16 cellular contexts compared by ENCODE assay signal in genomic region chr12:46259071-46259470, GRCh38.
"Had no signal": no experiment of that assay in that cellular context is flagged by ENCODE, and none has a peak within 500 bp of the region (broad histone marks: within the 10 kb centered on the region; RNA-seq: fewer than 3 reads in every experiment).

No MANE protein-coding gene starts in this region.

- H3K9me3 ChIP-seq: lower lobe of right lung, thyroid gland had no signal

- DNase-seq: activated CD4-positive, alpha-beta T cell treated with anti-CD3 and anti-CD28 coated beads for 36 hours; activated CD4-positive, alpha-beta T cell treated with anti-CD3 and anti-CD28 coated beads, Interleukin-2, amount 50 U/mL, for 48 hours; activated gamma-delta T cell treated with Interleukin-2 at 50 U/mL for 16 hours; anterior cingulate cortex; cortex of kidney; lower lobe of right lung; retina; stimulated activated CD4-positive, alpha-beta T cell treated with anti-CD3 and anti-CD28 coated beads, Interleukin-2, amount 100 ng/mL, for 24 hours; stimulated activated naive CD4-positive, alpha-beta T cell treated with Interleukin-2 at 50 U/mL for 16 hours; SW 1271; thyroid gland had no signal

- H3K27me3 ChIP-seq: thyroid gland had no signal

- H3K27ac Mint-ChIP-seq: activated CD4-positive, alpha-beta T cell treated with anti-CD3 and anti-CD28 coated beads for 36 hours; brain; mesothelial cell of epicardium; nephron; WTC11 had no signal

- ATAC-seq: activated CD4-positive, alpha-beta T cell treated with anti-CD3 and anti-CD28 coated beads for 36 hours; esophagus mucosa; lower lobe of right lung; WTC11 had no signal

- H3K36me3 ChIP-seq: thyroid gland had no signal

- H3K27me3 Mint-ChIP-seq: activated CD4-positive, alpha-beta T cell treated with anti-CD3 and anti-CD28 coated beads for 36 hours; brain had no signal

- H3K4me3 ChIP-seq: lower lobe of right lung, thyroid gland had no signal

- H3K27ac ChIP-seq: lower lobe of right lung had no signal

- H3K4me3 Mint-ChIP-seq: activated CD4-positive, alpha-beta T cell treated with anti-CD3 and anti-CD28 coated beads for 36 hours; brain; mesothelial cell of epicardium; nephron; WTC11 had no signal
